ENCODE assay signal across 22 cellular contexts in genomic region chr2:241571821-241572620, GRCh38. TPM values are rescaled to one million over a fixed set of nuclear protein-coding genes. Genes with fewer than 3 reads are reported as not detected.
DNase-seq lines count a peak whose midpoint lies in the region; ATAC-seq and TF ChIP-seq lines count a peak whose summit lies in the region.
"Had no signal": no experiment of that assay in that cellular context is flagged by ENCODE, and none has a peak within 500 bp of the region (broad histone marks: within the 10 kb centered on the region; RNA-seq: fewer than 3 reads in every experiment).

No MANE protein-coding gene starts in this region.

- H3K23me2 ChIP-seq in H9 (ENCODE audit: insufficient read length, low read depth, low read length, poor library complexity, severe bottlenecking), result no peaks in the 10 kb centered on the region

- H2BK5ac ChIP-seq in H9 (ENCODE audit: insufficient read length, low read length), result no peak overlapping the region

- peaks cover 9 to 16% (median 12%) of the 10 kb centered on the region in 3 experiments; a peak in 6 of 7 replicates for H3K36me3 Mint-ChIP-seq in H9 (ENCODE audit: insufficient read depth in 1 of 3, low read depth in 3 of 3)
- H3K36me3 Mint-ChIP-seq in WTC11, result 0 out of 2 replicates have a peak, but pooled peaks cover 3% of the 10 kb centered on the region

- no peak overlapping the region for H3K23ac ChIP-seq in H9 (ENCODE audit: insufficient read length, low read depth, low read length)

- no peaks in the 10 kb centered on the region for H3K79me2 ChIP-seq in H9 (ENCODE audit: insufficient read depth, low read length)

- no peak overlapping the region for H3T11ph ChIP-seq in H9 (ENCODE audit: low read length)

- intact Hi-C loops in left colon (cut with DNase I, micrococcal nuclease) (no loop called here), sciatic nerve (cut with DNase I) (no loop called here), left ventricle myocardium superior (cut with micrococcal nuclease) (no loop called here)

- no peak overlapping the region for H2AK5ac ChIP-seq in H9 (ENCODE audit: insufficient read length, low read length)

- CTCF ChIA-PET in WTC11 (lab: Charles Lee), result interaction anchor here (0.6 kb wide), 1 partner anchor 147 kb away, joined by 6 read pairs; no protein-coding TSS in a partner anchor

- H3K9me3 Mint-ChIP-seq in H9 (no peaks in the 10 kb centered on the region), WTC11 (no peaks in the 10 kb centered on the region)
- H3K9me3 Mint-ChIP-seq: activated naive CD4-positive, alpha-beta T cell treated with anti-CD3 and anti-CD28 coated beads, Interleukin-2, amount 50 U/mL, for 24 hours; CD4-positive, alpha-beta T cell had no signal

- DNase-seq in H9, result peak; percentile 19
- no peak for DNase-seq in WTC11 (ENCODE audit: low spot score)
- DNase-seq in left colon, result no peak
- peak; percentile 47 for DNase-seq in sciatic nerve (ENCODE audit: low spot score)
- DNase-seq in activated CD4-positive, alpha-beta T cell treated with anti-CD3 and anti-CD28 coated beads for 48 hours, result no peak
- no peak for DNase-seq in COLO829 (ENCODE audit: low spot score)
- DNase-seq in left ventricle myocardium superior, result no peak
- DNase-seq: activated CD4-positive, CD25-positive, alpha-beta regulatory T cell treated with anti-CD3 and anti-CD28 coated beads, Interleukin-2, amount 50 U/mL, for 72 hours; activated T-cell treated with anti-CD3 and anti-CD28 coated beads, Interleukin-2, amount 50 U/mL, for 1 hour; CD4-positive, alpha-beta T cell; central memory CD4-positive, alpha-beta T cell; NCI-H1436; NCI-H2107; NCI-H82; SHP77; stimulated activated CD4-positive, alpha-beta T cell treated with anti-CD3 and anti-CD28 coated beads, Interleukin-15, amount 100 ng/mL, for 24 hours; stimulated activated naive CD8-positive, alpha-beta T cell treated with anti-CD3 and anti-CD28 coated beads, Interleukin-15, Interleukin-2, amounts not matched to agents 100 U/mL and 50 U/mL, for 24 hours; T-helper 1 cell had no signal

- no peaks in the 10 kb centered on the region for H3K9me3 ChIP-seq in H9 (ENCODE audit: control insufficient read depth, low read depth, low read length)
- H3K9me3 ChIP-seq: right lobe of liver, thoracic aorta had no signal

- no peak overlapping the region for H2BK120ac ChIP-seq in H9 (ENCODE audit: low read depth, low read length, poor library complexity, severe bottlenecking)

- peaks cover 2% of the 10 kb centered on the region for H3K79me1 ChIP-seq in H9 (ENCODE audit: insufficient read depth, low read depth, low read length, poor library complexity, severe bottlenecking)

- peaks cover 3% of the 10 kb centered on the region for H4K20me1 ChIP-seq in H9 (ENCODE audit: control insufficient read depth, insufficient read depth, insufficient read length)

- H3K4me1 Mint-ChIP-seq in H9 (peaks cover 8 to 21% of the 10 kb centered on the region in 2 experiments), WTC11 (peaks cover 11% of the 10 kb centered on the region)
- H3K4me1 Mint-ChIP-seq: activated naive CD4-positive, alpha-beta T cell treated with anti-CD3 and anti-CD28 coated beads, Interleukin-2, amount 50 U/mL, for 24 hours had no signal

- no peak overlapping the region for H4K91ac ChIP-seq in H9 (ENCODE audit: insufficient read length, low read depth, low read length)

- peak overlapping the region in 1 of 3 experiments; percentile 24; a peak in 1 of 7 replicates for H3K27ac Mint-ChIP-seq in H9
- no peak overlapping the region for H3K27ac Mint-ChIP-seq in WTC11
- H3K27ac Mint-ChIP-seq: activated naive CD4-positive, alpha-beta T cell treated with anti-CD3 and anti-CD28 coated beads, Interleukin-2, amount 50 U/mL, for 24 hours; CD4-positive, alpha-beta T cell had no signal

- H2AFZ ChIP-seq in H9 (ENCODE audit: low read length), result no peak overlapping the region

- H3K56ac ChIP-seq in H9 (ENCODE audit: insufficient read length, low read depth, low read length), result no peak overlapping the region

- no peak overlapping the region for H2BK20ac ChIP-seq in H9 (ENCODE audit: low read depth, low read length, poor library complexity, severe bottlenecking)

- H3K14ac ChIP-seq in H9 (ENCODE audit: insufficient read depth, low read length), result no peak overlapping the region

- TF ChIP-seq CTCF in H9 (conservative IDR thresholded peaks at IDR 0.05) (no peak), WTC11 (IDR thresholded peaks at IDR 0.05) (no peak)

- H3K4ac ChIP-seq in H9 (ENCODE audit: low read depth, low read length), result no peak overlapping the region

- no peaks in the 10 kb centered on the region for H3K4me1 ChIP-seq in H9 (ENCODE audit: insufficient read depth, low read length)
- H3K4me1 ChIP-seq: right lobe of liver had no signal

- no peak overlapping the region for H3K27ac ChIP-seq in H9 (ENCODE audit: insufficient read length, low read depth, low read length)
- H3K27ac ChIP-seq: epithelial cell of prostate, right lobe of liver, thoracic aorta had no signal

- no peaks in the 10 kb centered on the region for H3K27me3 ChIP-seq in H9 (ENCODE audit: insufficient read depth, low read length)
- H3K27me3 ChIP-seq: right lobe of liver had no signal

- no peak overlapping the region for H2BK12ac ChIP-seq in H9 (ENCODE audit: insufficient read length, low read depth, low read length)

- ATAC-seq in WTC11 (no peak), left colon (peak; percentile 12), sciatic nerve (no peak), left ventricle myocardium superior (no peak)
- ATAC-seq: stimulated activated naive CD8-positive, alpha-beta T cell treated with anti-CD3 and anti-CD28 coated beads, Interleukin-15, Interleukin-2, amounts not matched to agents 100 U/mL and 50 U/mL, for 24 hours had no signal

- WGBS in H9 (ENCODE audit: extremely low coverage, insufficient read length, low lambda C conversion rate), result no CpG with 5 or more reads among the region's 27 CpGs

- no peak overlapping the region for H2BK15ac ChIP-seq in H9 (ENCODE audit: low read depth, low read length)

- no peak overlapping the region for H3K4me2 ChIP-seq in H9 (ENCODE audit: insufficient read depth, insufficient read length, low read length)

- no peak overlapping the region for H3K9ac ChIP-seq in H9 (ENCODE audit: extremely low read depth, insufficient read length, low read length)

- no peak overlapping the region for H4K5ac ChIP-seq in H9 (ENCODE audit: insufficient read length, low read depth, low read length)

- POLR2A ChIA-PET in WTC11 (lab: Charles Lee), result no interaction called here

- H3K18ac ChIP-seq in H9 (ENCODE audit: insufficient read length, low read depth, low read length), result no peak overlapping the region

- no peak overlapping the region for H4K8ac ChIP-seq in H9 (replicated peaks; ENCODE audit: insufficient read length, low read depth, low read length)

- no peaks in the 10 kb centered on the region; the same call in 1 of the 2 replicates for H3K27me3 Mint-ChIP-seq in H9 (ENCODE audit: low read depth)
- peaks cover 11% of the 10 kb centered on the region for H3K27me3 Mint-ChIP-seq in WTC11 (ENCODE audit: low read depth)
- H3K27me3 Mint-ChIP-seq: activated naive CD4-positive, alpha-beta T cell treated with anti-CD3 and anti-CD28 coated beads, Interleukin-2, amount 50 U/mL, for 24 hours; CD4-positive, alpha-beta T cell had no signal

- peak overlapping the region in 1 of 2 experiments; percentile 38; a peak in 1 of 5 replicates for H3K4me3 Mint-ChIP-seq in H9
- H3K4me3 Mint-ChIP-seq in WTC11, result peak overlapping the region; percentile 40; the same call in 1 of the 2 replicates
- H3K4me3 Mint-ChIP-seq: activated naive CD4-positive, alpha-beta T cell treated with anti-CD3 and anti-CD28 coated beads, Interleukin-2, amount 50 U/mL, for 24 hours; CD4-positive, alpha-beta T cell had no signal

TF ChIP-seq in WTC11, 78 proteins besides CTCF, POLR2A, EP300 and RAD21 (continues in another document):
- TF ChIP-seq SMAD3 (CRISPR knock-in tag; IDR thresholded peaks at IDR 0.05; ENCODE audit: borderline replicate concordance) (no peak), FOXP1 (CRISPR knock-in tag; IDR thresholded peaks at IDR 0.05; ENCODE audit: borderline replicate concordance) (no peak), ZNF232 (CRISPR knock-in tag; IDR thresholded peaks at IDR 0.05) (no peak), JUN (CRISPR knock-in tag; IDR thresholded peaks at IDR 0.05) (no peak), TP53 (CRISPR knock-in tag; IDR thresholded peaks at IDR 0.05) (no peak), EMX1 (CRISPR knock-in tag; IDR thresholded peaks at IDR 0.05) (no peak), ATF1 (CRISPR knock-in tag; IDR thresholded peaks at IDR 0.05) (no peak), ZNF423 (CRISPR knock-in tag; IDR thresholded peaks at IDR 0.05) (no peak), NR3C1 (CRISPR knock-in tag; conservative IDR thresholded peaks at IDR 0.05; ENCODE audit: low read depth) (no peak)
- TF ChIP-seq, protein P1, sequence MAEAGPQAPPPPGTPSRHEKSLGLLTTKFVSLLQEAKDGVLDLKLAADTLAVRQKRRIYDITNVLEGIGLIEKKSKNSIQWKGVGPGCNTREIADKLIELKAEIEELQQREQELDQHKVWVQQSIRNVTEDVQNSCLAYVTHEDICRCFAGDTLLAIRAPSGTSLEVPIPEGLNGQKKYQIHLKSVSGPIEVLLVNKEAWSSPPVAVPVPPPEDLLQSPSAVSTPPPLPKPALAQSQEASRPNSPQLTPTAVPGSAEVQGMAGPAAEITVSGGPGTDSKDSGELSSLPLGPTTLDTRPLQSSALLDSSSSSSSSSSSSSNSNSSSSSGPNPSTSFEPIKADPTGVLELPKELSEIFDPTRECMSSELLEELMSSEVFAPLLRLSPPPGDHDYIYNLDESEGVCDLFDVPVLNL (CRISPR knock-in tag; IDR thresholded peaks at IDR 0.05; ENCODE audit: borderline replicate concordance, low read depth), result no peak
- TF ChIP-seq, protein P2, sequence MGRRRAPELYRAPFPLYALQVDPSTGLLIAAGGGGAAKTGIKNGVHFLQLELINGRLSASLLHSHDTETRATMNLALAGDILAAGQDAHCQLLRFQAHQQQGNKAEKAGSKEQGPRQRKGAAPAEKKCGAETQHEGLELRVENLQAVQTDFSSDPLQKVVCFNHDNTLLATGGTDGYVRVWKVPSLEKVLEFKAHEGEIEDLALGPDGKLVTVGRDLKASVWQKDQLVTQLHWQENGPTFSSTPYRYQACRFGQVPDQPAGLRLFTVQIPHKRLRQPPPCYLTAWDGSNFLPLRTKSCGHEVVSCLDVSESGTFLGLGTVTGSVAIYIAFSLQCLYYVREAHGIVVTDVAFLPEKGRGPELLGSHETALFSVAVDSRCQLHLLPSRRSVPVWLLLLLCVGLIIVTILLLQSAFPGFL (CRISPR knock-in tag; IDR thresholded peaks at IDR 0.05; ENCODE audit: borderline replicate concordance), result no peak
- TF ChIP-seq, protein P3, sequence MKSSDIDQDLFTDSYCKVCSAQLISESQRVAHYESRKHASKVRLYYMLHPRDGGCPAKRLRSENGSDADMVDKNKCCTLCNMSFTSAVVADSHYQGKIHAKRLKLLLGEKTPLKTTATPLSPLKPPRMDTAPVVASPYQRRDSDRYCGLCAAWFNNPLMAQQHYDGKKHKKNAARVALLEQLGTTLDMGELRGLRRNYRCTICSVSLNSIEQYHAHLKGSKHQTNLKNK (CRISPR knock-in tag; IDR thresholded peaks at IDR 0.05), result no peak

RNA-seq across cellular contexts. Expression of gene BOK, which starts 13.5 kb away (rescaled TPM):
- total RNA-seq in H9 (2021) (33.9 and 35.6 TPM in 2 replicates), WTC11 (2021) (35.1 to 39.4 TPM (median 37.4 TPM) in 3 replicates), left colon (10 to 100 TPM; 10.3 to 14.2 TPM), sciatic nerve (31.1 TPM), left ventricle myocardium superior (3.6 TPM)
- total RNA-seq: CD4-positive, alpha-beta T cell had no signal

Comparison
In these comparisons a context has a peak if more than half of its experiments do, and no peak if none do; other contexts are left out.
1. DNase-seq: peak in H9 (single experiment) and sciatic nerve (single experiment); none in WTC11 (single experiment), left colon (0 of 2), activated CD4-positive, alpha-beta T cell treated with anti-CD3 and anti-CD28 coated beads for 48 hours (single experiment), COLO829 (single experiment) and left ventricle myocardium superior (single experiment).